Comparison of ENCODE assay signal across 8 cellular contexts in genomic region chr11:2271077-2271326, GRCh38.
DNase-seq lines count a peak whose midpoint lies in the region; ATAC-seq lines count a peak whose summit lies in the region.
"Had no signal": no experiment of that assay in that cellular context is flagged by ENCODE, and none has a peak within 500 bp of the region (broad histone marks: within the 10 kb centered on the region; RNA-seq: fewer than 3 reads in every experiment).

No MANE protein-coding gene starts in this region.

- no peak for ATAC-seq in GM19467 (IDR thresholded peaks at IDR 0.05; ENCODE audit: unreplicated experiment)
- no peak for ATAC-seq in GM21528 (IDR thresholded peaks at IDR 0.05; ENCODE audit: low FRiP score, unreplicated experiment)

- peak; percentile 73 for DNase-seq in NCI-H526 treated with DMSO at 0.1 percent for 48 hours (lab: John Stamatoyannopoulos, UW)
- peak; percentile 41 for DNase-seq in activated T-helper 9 cell treated with anti-CD3 and anti-CD28 coated beads, Interleukin-2, amount 50 U/mL, for 16 hours (ENCODE audit: low read depth)
- peak; percentile 52 for DNase-seq in left kidney (ENCODE audit: low read depth, low spot score)
- DNase-seq in stimulated activated CD8-positive, alpha-beta memory T cell treated with anti-CD3 and anti-CD28 coated beads, Interleukin-15, amount 100 ng/mL, for 48 hours (ENCODE audit: low read depth in 2 of 2): peak; percentile 20 to 29
- no peak for DNase-seq in islet precursor cell
- DNase-seq: KBM-7 had no signal
